7 cellular contexts compared by ENCODE assay signal in the genomic region with DNA sequence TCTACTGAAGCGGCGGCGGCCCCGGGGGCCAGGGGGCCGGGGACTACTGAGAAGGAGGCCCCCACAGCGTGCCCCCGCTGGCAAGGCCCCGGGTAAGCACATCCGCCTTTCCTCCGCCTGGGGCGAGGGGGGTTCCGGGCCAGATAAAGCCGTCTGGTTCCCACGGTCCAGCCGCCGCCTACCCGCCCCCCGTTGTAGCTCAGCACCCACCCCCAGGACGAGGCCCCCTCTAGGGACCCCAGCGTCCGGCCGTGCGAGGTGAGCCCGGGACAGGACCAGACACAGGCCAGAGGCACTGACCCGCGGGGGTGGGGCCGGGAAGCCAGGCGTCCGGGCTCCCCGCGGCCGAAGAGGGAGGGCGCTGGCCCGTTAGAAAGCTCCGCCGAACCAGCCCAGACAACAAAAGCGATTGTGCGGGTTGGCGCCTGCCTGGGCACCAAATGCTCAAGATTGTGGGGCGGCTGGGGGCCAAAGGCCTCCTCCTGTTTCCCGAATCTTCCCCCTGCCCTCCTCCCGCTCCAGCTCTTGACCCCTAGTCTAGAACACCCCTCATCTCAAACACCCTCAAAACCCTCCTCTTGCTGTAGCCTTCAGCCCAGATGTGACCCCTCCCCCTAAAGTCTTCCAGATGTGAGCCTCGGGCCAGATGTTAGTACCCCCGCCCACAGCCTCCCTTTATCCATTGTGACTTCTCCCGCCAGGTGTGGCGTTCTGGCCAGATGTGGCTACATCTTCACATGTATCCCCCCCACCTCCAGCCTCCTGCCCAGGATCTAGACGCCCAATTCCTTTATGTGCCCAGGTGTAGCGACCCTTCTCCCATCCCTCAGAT. TPM values are rescaled to one million over a fixed set of nuclear protein-coding genes. Genes with fewer than 3 reads are reported as not detected.
DNase-seq lines count a peak whose midpoint lies in the region; ATAC-seq, FAIRE-seq and TF ChIP-seq lines count a peak whose summit lies in the region.

No MANE protein-coding gene starts in this region.

- DNase-seq in activated naive CD8-positive, alpha-beta T cell treated with anti-CD3 and anti-CD28 coated beads for 36 hours, result no peak
- DNase-seq in keratinocyte (ENCODE audit: low read depth, low spot score) (no peak), left lobe of liver (ENCODE audit: low spot score) (no peak), SW 1271 (lab: John Stamatoyannopoulos, UW) (no peak), GM19240 (ENCODE audit: insufficient read length, low spot score) (no peak)
- no peak for DNase-seq in stimulated activated naive CD8-positive, alpha-beta T cell treated with anti-CD3 and anti-CD28 coated beads, Interleukin-15, amount 100 ng/mL, for 72 hours

- H3K4me3 ChIP-seq in keratinocyte (ENCODE audit: control insufficient read depth in 2 of 3, extremely low read depth in 1 of 3, insufficient read depth in 2 of 3, low read depth in 1 of 3, low read length in 3 of 3), result no peak overlapping the region

- no peaks in the 10 kb centered on the region for H3K79me2 ChIP-seq in keratinocyte (ENCODE audit: control insufficient read depth, insufficient read depth, low read length)

- TF ChIP-seq CTCF in keratinocyte (optimal IDR thresholded peaks at IDR 0.05 in 1 of 3, IDR thresholded peaks at IDR 0.05 in 1 of 3, conservative IDR thresholded peaks at IDR 0.05 in 1 of 3; ENCODE audit: extremely low read depth in 1 of 3, insufficient read depth in 2 of 3, low read length in 3 of 3), result no peak

- peak overlapping the region; percentile 58 for H3K4me2 ChIP-seq in keratinocyte (ENCODE audit: control insufficient read depth, extremely low read depth, insufficient read depth, low read depth, low read length)

- H2AFZ ChIP-seq in keratinocyte (ENCODE audit: control insufficient read depth, low read length), result no peak overlapping the region

- H3K36me3 ChIP-seq in keratinocyte (ENCODE audit: control insufficient read depth in 2 of 2, extremely low read depth in 1 of 2, insufficient read depth in 2 of 2, low read length in 2 of 2), result no peaks in the 10 kb centered on the region

- no peak overlapping the region for H3K27ac ChIP-seq in keratinocyte (ENCODE audit: control insufficient read depth, insufficient read depth, low read length)

- peaks cover 43% of the 10 kb centered on the region for H3K4me1 ChIP-seq in keratinocyte (ENCODE audit: control insufficient read depth, extremely low read depth, insufficient read depth, low read length)

- no peaks in the 10 kb centered on the region for H4K20me1 ChIP-seq in keratinocyte (ENCODE audit: control insufficient read depth, extremely low read depth, insufficient read depth, low read length)

- no peak for ATAC-seq in stimulated activated naive CD8-positive, alpha-beta T cell treated with anti-CD3 and anti-CD28 coated beads, Interleukin-15, amount 100 ng/mL, for 72 hours
- no peak for ATAC-seq in left lobe of liver

- no peaks in the 10 kb centered on the region for H3K36me3 Mint-ChIP-seq in IgD-negative memory B cell
- no peaks in the 10 kb centered on the region for H3K36me3 Mint-ChIP-seq in activated naive CD8-positive, alpha-beta T cell treated with anti-CD3 and anti-CD28 coated beads for 36 hours

- H3K9me3 ChIP-seq in keratinocyte (ENCODE audit: control insufficient read depth, low read depth, low read length), result no peaks in the 10 kb centered on the region

- H3K4me1 Mint-ChIP-seq in IgD-negative memory B cell, result peaks cover 16 to 34% (median 28%) of the 10 kb centered on the region in 3 donors
- H3K4me1 Mint-ChIP-seq in activated naive CD8-positive, alpha-beta T cell treated with anti-CD3 and anti-CD28 coated beads for 36 hours, result peaks cover 55% of the 10 kb centered on the region
- peaks cover 81% of the 10 kb centered on the region for H3K4me1 Mint-ChIP-seq in stimulated activated naive CD8-positive, alpha-beta T cell treated with anti-CD3 and anti-CD28 coated beads, Interleukin-15, amount 100 ng/mL, for 72 hours

- peaks cover 0 to 2% (median 0%) of the 10 kb centered on the region in 3 donors for H3K9me3 Mint-ChIP-seq in IgD-negative memory B cell
- H3K9me3 Mint-ChIP-seq in activated naive CD8-positive, alpha-beta T cell treated with anti-CD3 and anti-CD28 coated beads for 36 hours, result no peaks in the 10 kb centered on the region
- H3K9me3 Mint-ChIP-seq in stimulated activated naive CD8-positive, alpha-beta T cell treated with anti-CD3 and anti-CD28 coated beads, Interleukin-15, amount 100 ng/mL, for 72 hours, result no peaks in the 10 kb centered on the region

- peak overlapping the region; percentile 47 to 86 (median 67) for H3K4me3 Mint-ChIP-seq in IgD-negative memory B cell
- peak overlapping the region; percentile 20 for H3K4me3 Mint-ChIP-seq in activated naive CD8-positive, alpha-beta T cell treated with anti-CD3 and anti-CD28 coated beads for 36 hours
- peak overlapping the region; percentile 53 to 57 for H3K4me3 Mint-ChIP-seq in stimulated activated naive CD8-positive, alpha-beta T cell treated with anti-CD3 and anti-CD28 coated beads, Interleukin-15, amount 100 ng/mL, for 72 hours

- H3K27me3 ChIP-seq in keratinocyte (ENCODE audit: control insufficient read depth, extremely low read depth, insufficient read depth, low read length), result peaks cover 41% of the 10 kb centered on the region

- no peak for FAIRE-seq in keratinocyte (lab: Jason Lieb, UNC)

- H3K9me1 ChIP-seq in keratinocyte (ENCODE audit: control insufficient read depth, extremely low read depth, insufficient read depth, low read length), result no peaks in the 10 kb centered on the region

- peaks cover 40% of the 10 kb centered on the region for H3K27me3 Mint-ChIP-seq in IgD-negative memory B cell
- peaks cover 56% of the 10 kb centered on the region for H3K27me3 Mint-ChIP-seq in activated naive CD8-positive, alpha-beta T cell treated with anti-CD3 and anti-CD28 coated beads for 36 hours
- H3K27me3 Mint-ChIP-seq in stimulated activated naive CD8-positive, alpha-beta T cell treated with anti-CD3 and anti-CD28 coated beads, Interleukin-15, amount 100 ng/mL, for 72 hours, result peaks cover 78% of the 10 kb centered on the region

- dilution Hi-C loops in keratinocyte (cut with MboI; ENCODE audit: extremely low pct_ligation_motif_present, low sequenced_read_pairs), result no loop called here

- peak overlapping the region in 2 of 3 donors; percentile 7 to 26 for H3K27ac Mint-ChIP-seq in IgD-negative memory B cell
- H3K27ac Mint-ChIP-seq in activated naive CD8-positive, alpha-beta T cell treated with anti-CD3 and anti-CD28 coated beads for 36 hours, result no peak overlapping the region
- H3K27ac Mint-ChIP-seq in stimulated activated naive CD8-positive, alpha-beta T cell treated with anti-CD3 and anti-CD28 coated beads, Interleukin-15, amount 100 ng/mL, for 72 hours, result no peak overlapping the region

- no peak overlapping the region for H3K9ac ChIP-seq in keratinocyte (ENCODE audit: control insufficient read depth, extremely low read depth, insufficient read depth, low read length)

RNA-seq across cellular contexts. Expression of a gene that starts 0.9 kb away (rescaled TPM):
- polyA plus RNA-seq in IgD-negative memory B cell (22.1 TPM), keratinocyte (25.9 to 48.0 TPM (median 29.6 TPM) in 3 replicates)
- total RNA-seq in activated naive CD8-positive, alpha-beta T cell treated with anti-CD3 and anti-CD28 coated beads for 36 hours, result 100 to 1,000 TPM in 1 of 2 experiments, 10 to 100 TPM in 1; 99.3 to 102 TPM
- 18.4 TPM for polyA plus RNA-seq in keratinocyte (2011; ENCODE audit: low read depth)
- 16.2 and 40.9 TPM in 2 replicates for polyA plus RNA-seq in keratinocyte (2011; cell fraction: cytosol; rRNA removed)
- 171 and 248 TPM in 2 replicates for polyA plus RNA-seq in keratinocyte (2011; cell fraction: nucleus; rRNA removed)
- 67.3 and 104 TPM in 2 replicates for polyA plus RNA-seq in keratinocyte (2012; ENCODE audit: low replicate concordance)
- 23.7 to 113 TPM (median 33.0 TPM) in 3 replicates for polyA minus RNA-seq in keratinocyte
- 63.9 TPM for polyA minus RNA-seq in keratinocyte (2011; cell fraction: cytosol; rRNA and poly(A)+ RNA removed)
- polyA minus RNA-seq in keratinocyte (2011; cell fraction: nucleus; rRNA and poly(A)+ RNA removed), result 56.5 and 60.9 TPM in 2 replicates
- 41.6 TPM for total RNA-seq in left lobe of liver

RNA-seq across cellular contexts. Expression of a gene that starts 23.6 kb away (rescaled TPM):
- 210 TPM for polyA plus RNA-seq in IgD-negative memory B cell
- 10 to 100 TPM; 71.1 to 74.5 TPM for total RNA-seq in activated naive CD8-positive, alpha-beta T cell treated with anti-CD3 and anti-CD28 coated beads for 36 hours
- polyA plus RNA-seq in keratinocyte, result 20.2 to 41.3 TPM (median 27.2 TPM) in 3 replicates
- polyA plus RNA-seq in keratinocyte (2011; ENCODE audit: low read depth), result 27.1 TPM
- polyA plus RNA-seq in keratinocyte (2011; cell fraction: cytosol; rRNA removed), result 25.3 and 42.4 TPM in 2 replicates
- 36.2 and 53.8 TPM in 2 replicates for polyA plus RNA-seq in keratinocyte (2011; cell fraction: nucleus; rRNA removed)
- polyA plus RNA-seq in keratinocyte (2012; ENCODE audit: low replicate concordance), result 45.0 and 60.3 TPM in 2 replicates
- 50.2 to 86.6 TPM (median 52.0 TPM) in 3 replicates for polyA minus RNA-seq in keratinocyte
- 144 TPM for polyA minus RNA-seq in keratinocyte (2011; cell fraction: cytosol; rRNA and poly(A)+ RNA removed)
- 31.9 and 39.0 TPM in 2 replicates for polyA minus RNA-seq in keratinocyte (2011; cell fraction: nucleus; rRNA and poly(A)+ RNA removed)
- 15.2 TPM for total RNA-seq in left lobe of liver

Comparison
In these comparisons a context has a peak if more than half of its experiments do, and no peak if none do; other contexts are left out.
1. H3K27ac Mint-ChIP-seq: peak in IgD-negative memory B cell (2 of 3); none in activated naive CD8-positive, alpha-beta T cell treated with anti-CD3 and anti-CD28 coated beads for 36 hours (single experiment) and stimulated activated naive CD8-positive, alpha-beta T cell treated with anti-CD3 and anti-CD28 coated beads, Interleukin-15, amount 100 ng/mL, for 72 hours (0 of 2).
2. Peak in every context shown above with its lines, with median percentiles within 50 percentile points of each other: H3K4me3 Mint-ChIP-seq.